Comparison of ENCODE assay signal across 17 cellular contexts in the genomic region with DNA sequence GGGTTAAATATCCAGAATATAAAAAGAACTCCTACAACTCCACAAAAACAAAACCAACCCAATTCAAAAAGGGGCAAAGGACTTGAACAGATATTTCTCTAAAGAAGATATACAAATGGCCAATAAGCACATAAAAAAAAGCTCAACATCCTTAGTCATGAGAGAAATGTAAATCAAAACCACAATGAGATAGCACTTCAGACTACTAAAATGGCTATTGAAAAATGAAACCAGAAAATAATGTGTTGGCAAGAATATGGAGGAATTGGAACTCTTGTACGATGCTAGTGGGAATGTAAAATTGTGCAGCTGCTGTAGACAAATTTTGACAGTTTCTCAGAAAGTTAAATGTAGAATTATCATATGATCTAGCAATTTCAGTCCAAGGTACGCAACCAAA.
A peak's percentile ranks its signal among the peaks of the same experiment; 100 is the strongest.
DNase-seq lines count a peak whose midpoint lies in the region; TF ChIP-seq lines count a peak whose summit lies in the region.
"Had no signal": no experiment of that assay in that cellular context is flagged by ENCODE, and none has a peak within 500 bp of the region (broad histone marks: within the 10 kb centered on the region; RNA-seq: fewer than 3 reads in every experiment).

No MANE protein-coding gene starts in this region.

- in situ Hi-C loops in brain microvascular endothelial cell (cut with HindIII; ENCODE audit: low pct_ligation_motif_present, low sequenced_read_pairs) = no loop called here

- H3K4me3 ChIP-seq in fibroblast of pulmonary artery (replicated peaks; ENCODE audit: low read depth, low read length) = no peak overlapping the region
- no peak overlapping the region for H3K4me3 ChIP-seq in brain microvascular endothelial cell (ENCODE audit: low read depth, low read length)
- H3K4me3 ChIP-seq: BLaER1 treated with 17β-estradiol and CSF1 and Interleukin-3, amounts not matched to agents 10 nM and 100 nM; Peyer's patch; SK-N-MC had no signal

- DNase-seq in NOMO-1 treated with DMSO at 0.1 percent for 48 hours (lab: John Stamatoyannopoulos, UW; ENCODE audit: unreplicated experiment) (peak; percentile 40), NOMO-1 treated with dmso at 0.1 percent for 144 hours (lab: John Stamatoyannopoulos, UW; ENCODE audit: unreplicated experiment) (no peak), OCI-M1 (lab: John Stamatoyannopoulos, UW) (peak; percentile 69), fibroblast of pulmonary artery (ENCODE audit: low read depth) (peak; percentile 23), brain microvascular endothelial cell (no peak), AG08395 (ENCODE audit: low spot score) (no peak), KG1 (lab: John Stamatoyannopoulos, UW) (no peak), COLO668 (lab: John Stamatoyannopoulos, UW; ENCODE audit: unreplicated experiment) (no peak)
- DNase-seq: 8988T, H7, NCI-H1436, NCI-H2081, NCI-H510A, NCI-H82, Peyer's patch had no signal

- no peaks in the 10 kb centered on the region for H3K27me3 ChIP-seq in brain microvascular endothelial cell (replicated peaks)
- H3K27me3 ChIP-seq: BLaER1 treated with 17β-estradiol and CSF1 and Interleukin-3, amounts not matched to agents 10 nM and 100 nM; Peyer's patch had no signal

- H3K36me3 ChIP-seq in brain microvascular endothelial cell (replicated peaks) = no peaks in the 10 kb centered on the region
- H3K36me3 ChIP-seq: BLaER1 treated with 17β-estradiol and CSF1 and Interleukin-3, amounts not matched to agents 10 nM and 100 nM; Peyer's patch had no signal

- TF ChIP-seq CTCF in fibroblast of pulmonary artery (IDR thresholded peaks at IDR 0.05; ENCODE audit: low read length, missing control alignments) = no peak
- TF ChIP-seq CTCF in brain microvascular endothelial cell (IDR thresholded peaks at IDR 0.05; ENCODE audit: low read depth, low read length, missing control alignments) = no peak

- no peak overlapping the region for H3K27ac ChIP-seq in brain microvascular endothelial cell
- H3K27ac ChIP-seq: BLaER1 treated with 17β-estradiol and CSF1 and Interleukin-3, amounts not matched to agents 10 nM and 100 nM; Peyer's patch; SK-N-MC had no signal

Comparison
In these comparisons a context has a peak if more than half of its experiments do, and no peak if none do; other contexts are left out.
1. DNase-seq: peak in NOMO-1 treated with DMSO at 0.1 percent for 48 hours (single experiment), OCI-M1 (single experiment) and fibroblast of pulmonary artery (single experiment); none in NOMO-1 treated with dmso at 0.1 percent for 144 hours (single experiment), brain microvascular endothelial cell (single experiment), AG08395 (single experiment), KG1 (single experiment) and COLO668 (single experiment).